1 cellular context compared by ENCODE assay signal in the genomic region with DNA sequence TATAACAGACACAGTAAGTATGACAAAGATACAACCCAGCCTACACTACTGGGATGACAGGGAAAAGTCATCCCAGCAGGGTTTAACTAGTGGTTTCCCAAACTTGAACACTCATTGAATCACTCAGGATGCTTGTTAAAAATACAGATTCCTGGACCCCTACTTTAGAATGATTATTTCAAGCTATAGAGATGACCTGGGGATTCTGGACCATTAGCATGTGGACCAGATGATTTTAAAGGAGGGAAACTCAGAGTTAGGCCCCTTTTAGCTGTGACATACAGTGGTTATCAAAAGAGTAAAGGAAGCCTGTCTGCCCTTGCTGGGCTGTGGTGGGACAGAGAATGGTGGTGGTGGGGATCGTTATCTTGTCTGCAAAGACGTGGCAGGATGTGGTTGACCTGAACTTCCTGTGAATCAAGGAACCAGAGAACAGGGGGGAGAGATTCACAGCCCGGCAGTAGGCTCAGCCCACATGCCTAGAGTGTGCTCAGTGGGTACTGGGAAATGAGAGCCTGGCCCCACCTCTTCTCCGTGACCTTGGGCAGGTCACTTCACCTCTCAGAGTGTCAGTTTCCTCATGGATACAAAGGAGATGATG.
A peak's percentile ranks its signal among the peaks of the same experiment; 100 is the strongest.
TF ChIP-seq lines count a peak whose summit lies in the region.

No MANE protein-coding gene starts in this region.

TF ChIP-seq in K562, 482 proteins besides CTCF, POLR2A, EP300 and RAD21 (continued from another document and continues in another):
- TF ChIP-seq, protein P1, sequence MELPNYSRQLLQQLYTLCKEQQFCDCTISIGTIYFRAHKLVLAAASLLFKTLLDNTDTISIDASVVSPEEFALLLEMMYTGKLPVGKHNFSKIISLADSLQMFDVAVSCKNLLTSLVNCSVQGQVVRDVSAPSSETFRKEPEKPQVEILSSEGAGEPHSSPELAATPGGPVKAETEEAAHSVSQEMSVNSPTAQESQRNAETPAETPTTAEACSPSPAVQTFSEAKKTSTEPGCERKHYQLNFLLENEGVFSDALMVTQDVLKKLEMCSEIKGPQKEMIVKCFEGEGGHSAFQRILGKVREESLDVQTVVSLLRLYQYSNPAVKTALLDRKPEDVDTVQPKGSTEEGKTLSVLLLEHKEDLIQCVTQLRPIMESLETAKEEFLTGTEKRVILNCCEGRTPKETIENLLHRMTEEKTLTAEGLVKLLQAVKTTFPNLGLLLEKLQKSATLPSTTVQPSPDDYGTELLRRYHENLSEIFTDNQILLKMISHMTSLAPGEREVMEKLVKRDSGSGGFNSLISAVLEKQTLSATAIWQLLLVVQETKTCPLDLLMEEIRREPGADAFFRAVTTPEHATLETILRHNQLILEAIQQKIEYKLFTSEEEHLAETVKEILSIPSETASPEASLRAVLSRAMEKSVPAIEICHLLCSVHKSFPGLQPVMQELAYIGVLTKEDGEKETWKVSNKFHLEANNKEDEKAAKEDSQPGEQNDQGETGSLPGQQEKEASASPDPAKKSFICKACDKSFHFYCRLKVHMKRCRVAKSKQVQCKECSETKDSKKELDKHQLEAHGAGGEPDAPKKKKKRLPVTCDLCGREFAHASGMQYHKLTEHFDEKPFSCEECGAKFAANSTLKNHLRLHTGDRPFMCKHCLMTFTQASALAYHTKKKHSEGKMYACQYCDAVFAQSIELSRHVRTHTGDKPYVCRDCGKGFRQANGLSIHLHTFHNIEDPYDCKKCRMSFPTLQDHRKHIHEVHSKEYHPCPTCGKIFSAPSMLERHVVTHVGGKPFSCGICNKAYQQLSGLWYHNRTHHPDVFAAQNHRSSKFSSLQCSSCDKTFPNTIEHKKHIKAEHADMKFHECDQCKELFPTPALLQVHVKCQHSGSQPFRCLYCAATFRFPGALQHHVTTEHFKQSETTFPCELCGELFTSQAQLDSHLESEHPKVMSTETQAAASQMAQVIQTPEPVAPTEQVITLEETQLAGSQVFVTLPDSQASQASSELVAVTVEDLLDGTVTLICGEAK (IDR thresholded peaks at IDR 0.05): peak; percentile 64; the same call in 1 of the 2 replicates
- TF ChIP-seq, protein P1 (CRISPR knock-in tag; IDR thresholded peaks at IDR 0.05): no peak
- TF ChIP-seq FOSL1 (tag; conservative IDR thresholded peaks at IDR 0.05) (peak; percentile 34; the same call in 1 of the 2 replicates), GABPA (tag; conservative IDR thresholded peaks at IDR 0.05; ENCODE audit: low read depth) (peak; percentile 91), PHF20 (IDR thresholded peaks at IDR 0.05; ENCODE audit: partially characterized antibody) (no peak), ZNF146 (CRISPR knock-in tag; IDR thresholded peaks at IDR 0.05; ENCODE audit: unreplicated experiment) (no peak), SOX6 (IDR thresholded peaks at IDR 0.05) (no peak), SNAPC5 (CRISPR knock-in tag; IDR thresholded peaks at IDR 0.05) (no peak), PHB2 (IDR thresholded peaks at IDR 0.05; ENCODE audit: low read depth) (no peak), ZBTB9 (CRISPR knock-in tag; IDR thresholded peaks at IDR 0.05) (peak; percentile 87), NR2C2 (CRISPR knock-in tag; IDR thresholded peaks at IDR 0.05) (no peak), NR2C2 (tag; IDR thresholded peaks at IDR 0.05) (peak; percentile 38; the same call in 1 of the 2 replicates), VEZF1 (CRISPR knock-in tag; IDR thresholded peaks at IDR 0.05) (peak; percentile 87), CBFA2T3 (IDR thresholded peaks at IDR 0.05) (no peak), SRSF9 (IDR thresholded peaks at IDR 0.05; ENCODE audit: borderline replicate concordance, low read depth, low read length) (no peak), MBD1 (CRISPR knock-in tag; IDR thresholded peaks at IDR 0.05) (no peak), HNRNPK (IDR thresholded peaks at IDR 0.05; ENCODE audit: low read depth, low read length, poor library complexity, severe bottlenecking) (no peak), ZNF589 (CRISPR knock-in tag; IDR thresholded peaks at IDR 0.05; ENCODE audit: low read depth) (peak; percentile 35; the same call in 1 of the 2 replicates), BCL6 (CRISPR knock-in tag; IDR thresholded peaks at IDR 0.05) (0 out of 2 replicates have a peak, but pooled peaks have one; percentile 9), CXXC5 (CRISPR knock-in tag; IDR thresholded peaks at IDR 0.05) (no peak), ETS2 (tag; IDR thresholded peaks at IDR 0.05; ENCODE audit: borderline replicate concordance, poor library complexity, severe bottlenecking) (no peak), SREBF1 (IDR thresholded peaks at IDR 0.05; ENCODE audit: borderline replicate concordance, low read depth, low read length) (no peak)
- TF ChIP-seq, protein P2, sequence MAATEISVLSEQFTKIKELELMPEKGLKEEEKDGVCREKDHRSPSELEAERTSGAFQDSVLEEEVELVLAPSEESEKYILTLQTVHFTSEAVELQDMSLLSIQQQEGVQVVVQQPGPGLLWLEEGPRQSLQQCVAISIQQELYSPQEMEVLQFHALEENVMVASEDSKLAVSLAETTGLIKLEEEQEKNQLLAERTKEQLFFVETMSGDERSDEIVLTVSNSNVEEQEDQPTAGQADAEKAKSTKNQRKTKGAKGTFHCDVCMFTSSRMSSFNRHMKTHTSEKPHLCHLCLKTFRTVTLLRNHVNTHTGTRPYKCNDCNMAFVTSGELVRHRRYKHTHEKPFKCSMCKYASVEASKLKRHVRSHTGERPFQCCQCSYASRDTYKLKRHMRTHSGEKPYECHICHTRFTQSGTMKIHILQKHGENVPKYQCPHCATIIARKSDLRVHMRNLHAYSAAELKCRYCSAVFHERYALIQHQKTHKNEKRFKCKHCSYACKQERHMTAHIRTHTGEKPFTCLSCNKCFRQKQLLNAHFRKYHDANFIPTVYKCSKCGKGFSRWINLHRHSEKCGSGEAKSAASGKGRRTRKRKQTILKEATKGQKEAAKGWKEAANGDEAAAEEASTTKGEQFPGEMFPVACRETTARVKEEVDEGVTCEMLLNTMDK (IDR thresholded peaks at IDR 0.05; ENCODE audit: borderline replicate concordance, insufficient read depth, low read depth, low read length, poor library complexity, severe bottlenecking): no peak
- TF ChIP-seq, protein P3, sequence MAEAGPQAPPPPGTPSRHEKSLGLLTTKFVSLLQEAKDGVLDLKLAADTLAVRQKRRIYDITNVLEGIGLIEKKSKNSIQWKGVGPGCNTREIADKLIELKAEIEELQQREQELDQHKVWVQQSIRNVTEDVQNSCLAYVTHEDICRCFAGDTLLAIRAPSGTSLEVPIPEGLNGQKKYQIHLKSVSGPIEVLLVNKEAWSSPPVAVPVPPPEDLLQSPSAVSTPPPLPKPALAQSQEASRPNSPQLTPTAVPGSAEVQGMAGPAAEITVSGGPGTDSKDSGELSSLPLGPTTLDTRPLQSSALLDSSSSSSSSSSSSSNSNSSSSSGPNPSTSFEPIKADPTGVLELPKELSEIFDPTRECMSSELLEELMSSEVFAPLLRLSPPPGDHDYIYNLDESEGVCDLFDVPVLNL (CRISPR knock-in tag; IDR thresholded peaks at IDR 0.05; ENCODE audit: low read depth): no peak
- TF ChIP-seq, protein P4, sequence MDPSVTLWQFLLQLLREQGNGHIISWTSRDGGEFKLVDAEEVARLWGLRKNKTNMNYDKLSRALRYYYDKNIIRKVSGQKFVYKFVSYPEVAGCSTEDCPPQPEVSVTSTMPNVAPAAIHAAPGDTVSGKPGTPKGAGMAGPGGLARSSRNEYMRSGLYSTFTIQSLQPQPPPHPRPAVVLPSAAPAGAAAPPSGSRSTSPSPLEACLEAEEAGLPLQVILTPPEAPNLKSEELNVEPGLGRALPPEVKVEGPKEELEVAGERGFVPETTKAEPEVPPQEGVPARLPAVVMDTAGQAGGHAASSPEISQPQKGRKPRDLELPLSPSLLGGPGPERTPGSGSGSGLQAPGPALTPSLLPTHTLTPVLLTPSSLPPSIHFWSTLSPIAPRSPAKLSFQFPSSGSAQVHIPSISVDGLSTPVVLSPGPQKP (CRISPR knock-in tag; IDR thresholded peaks at IDR 0.05): no peak
- TF ChIP-seq, protein P5, sequence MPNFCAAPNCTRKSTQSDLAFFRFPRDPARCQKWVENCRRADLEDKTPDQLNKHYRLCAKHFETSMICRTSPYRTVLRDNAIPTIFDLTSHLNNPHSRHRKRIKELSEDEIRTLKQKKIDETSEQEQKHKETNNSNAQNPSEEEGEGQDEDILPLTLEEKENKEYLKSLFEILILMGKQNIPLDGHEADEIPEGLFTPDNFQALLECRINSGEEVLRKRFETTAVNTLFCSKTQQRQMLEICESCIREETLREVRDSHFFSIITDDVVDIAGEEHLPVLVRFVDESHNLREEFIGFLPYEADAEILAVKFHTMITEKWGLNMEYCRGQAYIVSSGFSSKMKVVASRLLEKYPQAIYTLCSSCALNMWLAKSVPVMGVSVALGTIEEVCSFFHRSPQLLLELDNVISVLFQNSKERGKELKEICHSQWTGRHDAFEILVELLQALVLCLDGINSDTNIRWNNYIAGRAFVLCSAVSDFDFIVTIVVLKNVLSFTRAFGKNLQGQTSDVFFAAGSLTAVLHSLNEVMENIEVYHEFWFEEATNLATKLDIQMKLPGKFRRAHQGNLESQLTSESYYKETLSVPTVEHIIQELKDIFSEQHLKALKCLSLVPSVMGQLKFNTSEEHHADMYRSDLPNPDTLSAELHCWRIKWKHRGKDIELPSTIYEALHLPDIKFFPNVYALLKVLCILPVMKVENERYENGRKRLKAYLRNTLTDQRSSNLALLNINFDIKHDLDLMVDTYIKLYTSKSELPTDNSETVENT (CRISPR knock-in tag; IDR thresholded peaks at IDR 0.05): no peak
- TF ChIP-seq, protein P6, sequence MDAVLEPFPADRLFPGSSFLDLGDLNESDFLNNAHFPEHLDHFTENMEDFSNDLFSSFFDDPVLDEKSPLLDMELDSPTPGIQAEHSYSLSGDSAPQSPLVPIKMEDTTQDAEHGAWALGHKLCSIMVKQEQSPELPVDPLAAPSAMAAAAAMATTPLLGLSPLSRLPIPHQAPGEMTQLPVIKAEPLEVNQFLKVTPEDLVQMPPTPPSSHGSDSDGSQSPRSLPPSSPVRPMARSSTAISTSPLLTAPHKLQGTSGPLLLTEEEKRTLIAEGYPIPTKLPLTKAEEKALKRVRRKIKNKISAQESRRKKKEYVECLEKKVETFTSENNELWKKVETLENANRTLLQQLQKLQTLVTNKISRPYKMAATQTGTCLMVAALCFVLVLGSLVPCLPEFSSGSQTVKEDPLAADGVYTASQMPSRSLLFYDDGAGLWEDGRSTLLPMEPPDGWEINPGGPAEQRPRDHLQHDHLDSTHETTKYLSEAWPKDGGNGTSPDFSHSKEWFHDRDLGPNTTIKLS (IDR thresholded peaks at IDR 0.05; ENCODE audit: borderline replicate concordance, low read depth): peak; percentile 79
